14 cellular contexts compared by ENCODE assay signal in the genomic region with DNA sequence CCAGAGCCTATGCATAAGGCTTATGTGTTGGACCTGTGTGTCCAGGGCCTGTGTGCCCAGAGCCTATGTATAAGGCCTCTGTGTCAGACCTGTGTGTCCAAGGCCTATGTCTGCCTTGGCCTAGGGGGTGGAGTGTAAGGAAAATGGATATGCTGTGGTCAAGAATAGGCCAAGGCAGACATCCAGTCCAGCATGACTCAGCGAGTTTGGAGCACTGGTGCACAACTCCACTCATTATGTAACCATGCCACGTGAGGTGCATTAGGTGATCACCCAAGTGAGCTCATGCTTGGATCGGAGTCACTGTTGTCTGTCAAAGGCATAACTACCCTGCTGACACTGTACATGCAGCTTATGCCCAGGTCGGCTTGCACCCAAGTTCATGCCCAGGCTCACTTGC.
DNase-seq lines count a peak whose midpoint lies in the region; ATAC-seq and TF ChIP-seq lines count a peak whose summit lies in the region.
"Had no signal": no experiment of that assay in that cellular context is flagged by ENCODE, and none has a peak within 500 bp of the region (broad histone marks: within the 10 kb centered on the region; RNA-seq: fewer than 3 reads in every experiment).

No MANE protein-coding gene starts in this region.

- no peaks in the 10 kb centered on the region for H3K4me1 ChIP-seq in upper lobe of left lung
- H3K4me1 ChIP-seq: left lung had no signal

- TF ChIP-seq POLR2A in upper lobe of left lung (IDR thresholded peaks at IDR 0.05): no peak

- TF ChIP-seq EP300 in upper lobe of left lung (IDR thresholded peaks at IDR 0.05): no peak

- in situ Hi-C loops in GM13977 (cut with MboI; ENCODE audit: low pct_unique_long_range_greater_than_20kb, low sequenced_read_pairs, unreplicated experiment): no loop called here

- WGBS in upper lobe of left lung, 2 donors: 80 to 93% methylated on average over 4 of the region's 4 CpGs

- no peak overlapping the region for H3K4me3 ChIP-seq in upper lobe of left lung
- H3K4me3 ChIP-seq: left lung had no signal

- no peaks in the 10 kb centered on the region for H3K27me3 ChIP-seq in upper lobe of left lung
- H3K27me3 ChIP-seq: left lung had no signal

- H3K27ac ChIP-seq in upper lobe of left lung: no peak overlapping the region
- H3K27ac ChIP-seq: 22Rv1, left lung had no signal

- DNase-seq in DMS53 (lab: John Stamatoyannopoulos, UW) (peak; percentile 63), DMS53 treated with DMSO at 0.1 percent for 48 hours (lab: John Stamatoyannopoulos, UW; ENCODE audit: unreplicated experiment) (no peak), astrocyte of the hippocampus (ENCODE audit: low read depth, low spot score) (peak; percentile 93), cardiac septum (ENCODE audit: low spot score) (peak; percentile 87), upper lobe of left lung (no peak), GM13977 (ENCODE audit: low spot score) (no peak)
- DNase-seq: activated CD4-positive, alpha-beta T cell treated with anti-CD3 and anti-CD28 coated beads for 36 hours; activated naive CD4-positive, alpha-beta T cell treated with anti-CD3 and anti-CD28 coated beads, Interleukin-2, amount 10 ng/mL, durations not matched to agents 7 days and 5 days; left lung; NCI-H2081 treated with DMSO at 0.1 percent for 48 hours; RPMI8226 had no signal

- no peaks in the 10 kb centered on the region for H3K9me3 ChIP-seq in upper lobe of left lung
- H3K9me3 ChIP-seq: left lung had no signal

- H3K36me3 ChIP-seq in upper lobe of left lung: no peaks in the 10 kb centered on the region
- H3K36me3 ChIP-seq: left lung had no signal

- intact Hi-C loops in cardiac septum (cut with DNase I): no loop called here

- peak; percentile 44 to 61 for ATAC-seq in upper lobe of left lung (ENCODE audit: low FRiP score in 2 of 2)
- ATAC-seq in GM21360 (IDR thresholded peaks at IDR 0.05; ENCODE audit: unreplicated experiment): no peak
- no peak for ATAC-seq in HG03565 (IDR thresholded peaks at IDR 0.05; ENCODE audit: unreplicated experiment)
- ATAC-seq: activated CD4-positive, alpha-beta T cell treated with anti-CD3 and anti-CD28 coated beads for 36 hours; left lung had no signal

- TF ChIP-seq CTCF in upper lobe of left lung (IDR thresholded peaks at IDR 0.05): no peak
- no peak for TF ChIP-seq CTCF in GM13977 (IDR thresholded peaks at IDR 0.05; ENCODE audit: extremely low read depth, insufficient read depth, missing control alignments)

Comparison
In these comparisons a context has a peak if more than half of its experiments do, and no peak if none do; other contexts are left out.
1. DNase-seq: peak in DMS53 (single experiment), astrocyte of the hippocampus (single experiment) and cardiac septum (single experiment); none in DMS53 treated with DMSO at 0.1 percent for 48 hours (single experiment), upper lobe of left lung (0 of 2) and GM13977 (single experiment).
2. ATAC-seq: peak in upper lobe of left lung (2 of 2); none in GM21360 (single experiment) and HG03565 (single experiment).